In the genomic region with DNA sequence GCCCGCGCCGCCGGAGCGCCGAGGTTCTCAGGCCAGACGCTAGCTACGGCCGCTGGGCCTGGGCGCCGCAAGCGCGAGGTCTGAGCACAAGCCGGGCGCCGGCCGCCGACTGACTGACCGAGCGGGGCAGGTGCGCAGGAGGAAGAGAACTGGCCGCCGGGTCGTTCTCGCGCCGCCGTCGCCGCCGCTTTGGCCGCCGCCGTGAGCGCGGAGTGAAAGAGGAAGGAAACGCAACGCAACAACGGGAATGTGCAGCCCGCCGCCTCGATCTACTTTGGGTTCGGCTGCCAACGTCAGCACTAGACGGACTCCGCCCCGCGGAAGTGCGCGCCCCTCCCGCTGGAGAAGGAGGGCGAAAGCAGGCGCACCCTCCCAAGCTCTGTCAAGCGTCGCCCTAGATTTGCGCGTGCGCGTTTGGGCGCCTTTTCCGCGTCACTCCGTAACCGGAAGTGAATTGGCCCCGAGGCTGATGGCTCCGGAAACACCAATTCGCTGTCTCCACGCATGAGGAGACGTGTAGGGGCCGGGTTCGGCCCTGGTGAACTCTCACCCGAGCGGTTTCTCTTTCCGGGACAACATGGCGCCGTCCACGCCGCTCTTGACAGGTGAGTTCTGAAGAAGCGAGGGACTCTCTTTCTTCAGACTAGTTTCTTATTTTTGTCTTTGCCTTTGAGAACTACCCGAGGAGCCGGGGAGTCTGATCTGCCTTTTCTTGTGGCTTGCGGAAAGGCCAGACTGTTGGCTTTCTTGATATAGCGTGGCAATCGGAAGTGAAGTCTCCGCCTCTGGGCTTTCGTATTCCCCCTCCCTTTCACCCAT, we compare ENCODE assay signal across 1 cellular context.
TF ChIP-seq lines count a peak whose summit lies in the region.

Gene EIF2A (plus strand): TSS at position 562 of the 819 bp plus-strand sequence. CDS start 16 bp downstream, at position 578.
Gene SERP1 (minus strand): TSS at position 271 of the 819 bp plus-strand sequence. CDS start 361 bp downstream, outside the sequence.

TF ChIP-seq in HEK293, 187 proteins besides CTCF, POLR2A, EP300 and RAD21 (continued from another document):
- peak; percentile 97 for TF ChIP-seq ZBTB11 (tag by site-specific recombination; conservative IDR thresholded peaks at IDR 0.05; ENCODE audit: low read depth)
- no peak for TF ChIP-seq SP7 (tag by site-specific recombination; IDR thresholded peaks at IDR 0.05)
- TF ChIP-seq ZNF48 (tag by site-specific recombination; IDR thresholded peaks at IDR 0.05): no peak
- TF ChIP-seq ZNF157 (tag by site-specific recombination; IDR thresholded peaks at IDR 0.05): no peak
- no peak for TF ChIP-seq GFI1B (tag by site-specific recombination; IDR thresholded peaks at IDR 0.05)
- TF ChIP-seq, protein P1, sequence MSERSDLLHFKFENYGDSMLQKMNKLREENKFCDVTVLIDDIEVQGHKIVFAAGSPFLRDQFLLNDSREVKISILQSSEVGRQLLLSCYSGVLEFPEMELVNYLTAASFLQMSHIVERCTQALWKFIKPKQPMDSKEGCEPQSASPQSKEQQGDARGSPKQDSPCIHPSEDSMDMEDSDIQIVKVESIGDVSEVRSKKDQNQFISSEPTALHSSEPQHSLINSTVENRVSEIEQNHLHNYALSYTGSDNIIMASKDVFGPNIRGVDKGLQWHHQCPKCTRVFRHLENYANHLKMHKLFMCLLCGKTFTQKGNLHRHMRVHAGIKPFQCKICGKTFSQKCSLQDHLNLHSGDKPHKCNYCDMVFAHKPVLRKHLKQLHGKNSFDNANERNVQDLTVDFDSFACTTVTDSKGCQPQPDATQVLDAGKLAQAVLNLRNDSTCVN (tag by site-specific recombination; optimal IDR thresholded peaks at IDR 0.05): peak; percentile 96
- TF ChIP-seq OVOL3 (tag by site-specific recombination; IDR thresholded peaks at IDR 0.05): no peak
- TF ChIP-seq ZSCAN5A (tag by site-specific recombination; IDR thresholded peaks at IDR 0.05): no peak
- no peak for TF ChIP-seq ZBTB6 (tag by site-specific recombination; IDR thresholded peaks at IDR 0.05)
- no peak for TF ChIP-seq SALL2 (tag by site-specific recombination; IDR thresholded peaks at IDR 0.05; ENCODE audit: borderline replicate concordance)
- peak; percentile 65 for TF ChIP-seq ZNF335 (tag by site-specific recombination; conservative IDR thresholded peaks at IDR 0.05)
- TF ChIP-seq ZNF202 (tag by site-specific recombination; IDR thresholded peaks at IDR 0.05; ENCODE audit: borderline replicate concordance): no peak
- no peak for TF ChIP-seq ZNF223 (tag by site-specific recombination; IDR thresholded peaks at IDR 0.05)
- TF ChIP-seq ZNF174 (tag by site-specific recombination; IDR thresholded peaks at IDR 0.05): no peak
- no peak for TF ChIP-seq ZNF26 (tag by site-specific recombination; IDR thresholded peaks at IDR 0.05)
- TF ChIP-seq ZNF610 (tag by site-specific recombination; IDR thresholded peaks at IDR 0.05; ENCODE audit: borderline replicate concordance): no peak
- no peak for TF ChIP-seq ZNF10 (tag by site-specific recombination; IDR thresholded peaks at IDR 0.05)
- TF ChIP-seq ZNF514 (tag by site-specific recombination; IDR thresholded peaks at IDR 0.05): no peak
- no peak; the same call in 1 of the 2 replicates for TF ChIP-seq ZNF394 (tag by site-specific recombination; IDR thresholded peaks at IDR 0.05; ENCODE audit: borderline replicate concordance)
TF ChIP-seq in HEK293: peak in this region for 34.
